ENCODE assay signal across 20 cellular contexts in genomic region chr3:14991818-14992612, GRCh38. TPM values are rescaled to one million over a fixed set of nuclear protein-coding genes. Genes with fewer than 3 reads are reported as not detected.
DNase-seq lines count a peak whose midpoint lies in the region; ATAC-seq and TF ChIP-seq lines count a peak whose summit lies in the region.
"Had no signal": no experiment of that assay in that cellular context is flagged by ENCODE, and none has a peak within 500 bp of the region (broad histone marks: within the 10 kb centered on the region; RNA-seq: fewer than 3 reads in every experiment).

No MANE protein-coding gene starts in this region.

- TF ChIP-seq POLR2A in HCT116 (IDR thresholded peaks at IDR 0.05; ENCODE audit: borderline replicate concordance, extremely low read depth, insufficient read depth, insufficient read length) = no peak

- peak overlapping the region; percentile 70 for H3K27ac Mint-ChIP-seq in CD4-positive, alpha-beta T cell
- peak overlapping the region in 3 of 5 experiments; percentile 22 to 35 (median 33) for H3K27ac Mint-ChIP-seq in brain
- H3K27ac Mint-ChIP-seq in naive thymus-derived CD8-positive, alpha-beta T cell = peak overlapping the region in 7 of 10 donors; percentile 36 to 68 (median 62)
- H3K27ac Mint-ChIP-seq: activated naive CD4-positive, alpha-beta T cell treated with anti-CD3 and anti-CD28 coated beads, Interleukin-2, amount 10 ng/mL, durations not matched to agents 7 days and 5 days; endodermal cell had no signal

- no peak overlapping the region for H3K9ac ChIP-seq in HCT116 (ENCODE audit: low read length)

- no peaks in the 10 kb centered on the region for H3K9me2 ChIP-seq in HCT116 (ENCODE audit: insufficient read depth)

- H3K36me3 Mint-ChIP-seq in CD4-positive, alpha-beta T cell (ENCODE audit: low read depth) = peaks cover 13% of the 10 kb centered on the region
- H3K36me3 Mint-ChIP-seq in brain = peaks cover 30% of the 10 kb centered on the region
- peaks cover 0 to 20% (median 2%) of the 10 kb centered on the region in 3 donors for H3K36me3 Mint-ChIP-seq in naive thymus-derived CD8-positive, alpha-beta T cell

- H3K4me3 Mint-ChIP-seq in CD4-positive, alpha-beta T cell = no peak overlapping the region
- no peak overlapping the region for H3K4me3 Mint-ChIP-seq in brain
- H3K4me3 Mint-ChIP-seq in naive thymus-derived CD8-positive, alpha-beta T cell = peak overlapping the region in 1 of 10 donors; percentile 13
- H3K4me3 Mint-ChIP-seq: activated naive CD4-positive, alpha-beta T cell treated with anti-CD3 and anti-CD28 coated beads, Interleukin-2, amount 10 ng/mL, durations not matched to agents 7 days and 5 days; endodermal cell had no signal

- intact Hi-C loops in CD4-positive, alpha-beta T cell (cut with DNase I, micrococcal nuclease) = no loop called here
- intact Hi-C loops in HCT116 (cut with micrococcal nuclease) = no loop called here

- H3K27me3 ChIP-seq in CD4-positive, alpha-beta T cell (ENCODE audit: control insufficient read depth, insufficient read depth, low read length) = no peaks in the 10 kb centered on the region
- H3K27me3 ChIP-seq in HCT116 (ENCODE audit: insufficient read depth, low read length) = no peaks in the 10 kb centered on the region

- no peaks in the 10 kb centered on the region for H3K9me3 ChIP-seq in CD4-positive, alpha-beta T cell (ENCODE audit: control insufficient read depth, low read length)
- H3K9me3 ChIP-seq in HCT116 (ENCODE audit: control insufficient read depth in 1 of 2, insufficient read depth in 1 of 2, low read depth in 1 of 2, low read length in 2 of 2) = no peaks in the 10 kb centered on the region
- H3K9me3 ChIP-seq: Caco-2 had no signal

- POLR2A ChIA-PET in CD4-positive, alpha-beta T cell (lab: Charles Lee) = no interaction called here
- POLR2A ChIA-PET in HCT116 (lab: Charles Lee) = no interaction called here
- POLR2A ChIA-PET in naive thymus-derived CD8-positive, alpha-beta T cell (lab: Charles Lee) = no interaction called here

- 0 out of 2 replicates have a peak, but pooled peaks cover 6% of the 10 kb centered on the region for H4K20me1 ChIP-seq in HCT116 (ENCODE audit: insufficient read depth)

- H3K27ac ChIP-seq in CD4-positive, alpha-beta T cell (ENCODE audit: low read depth, low read length) = no peak overlapping the region
- H3K27ac ChIP-seq in HCT116 (ENCODE audit: low read depth, low read length) = no peak overlapping the region
- H3K27ac ChIP-seq: RWPE1 had no signal

- no peak overlapping the region for H3K4me2 ChIP-seq in HCT116 (ENCODE audit: low read length)

- H3K9me3 Mint-ChIP-seq in CD4-positive, alpha-beta T cell = no peaks in the 10 kb centered on the region
- peaks cover 0 to 4% (median 0%) of the 10 kb centered on the region in 5 experiments for H3K9me3 Mint-ChIP-seq in brain
- peaks cover 0 to 2% (median 0%) of the 10 kb centered on the region in 9 donors for H3K9me3 Mint-ChIP-seq in naive thymus-derived CD8-positive, alpha-beta T cell
- H3K9me3 Mint-ChIP-seq: activated naive CD4-positive, alpha-beta T cell treated with anti-CD3 and anti-CD28 coated beads, Interleukin-2, amount 10 ng/mL, durations not matched to agents 7 days and 5 days; endodermal cell had no signal

- BruUV-seq in HCT116 (replicated peaks; lab: Mats Ljungman, UMichigan) = no TSS peak

- no peak for ATAC-seq in CD4-positive, alpha-beta T cell (ENCODE audit: poor library complexity)
- ATAC-seq in HCT116 = peak; percentile 11; the same call in 1 of the 2 replicates
- no peak for ATAC-seq in naive thymus-derived CD8-positive, alpha-beta T cell
- ATAC-seq in HG03045 (IDR thresholded peaks at IDR 0.05; ENCODE audit: unreplicated experiment) = no peak
- ATAC-seq: sciatic nerve had no signal

- peaks cover 9 to 11% of the 10 kb centered on the region in 2 experiments; a peak in 2 of 4 replicates for H3K4me1 ChIP-seq in HCT116 (ENCODE audit: control insufficient read depth in 1 of 2, insufficient read depth in 2 of 2, low read length in 2 of 2)
- H3K4me1 ChIP-seq: Caco-2 had no signal

- RAD21 ChIA-PET in HCT116 (lab: Charles Lee; ENCODE audit: low non-redundant PET in 1 of 2, low total read pairs in 2 of 2, uncharacterized antibody in 2 of 2, unreplicated experiment in 2 of 2) = no interaction called here

- H3K4me3 ChIP-seq in HCT116 (replicated peaks in 1 of 2; ENCODE audit: low read depth in 1 of 2, low read length in 2 of 2) = no peak overlapping the region

- no peak for TF ChIP-seq RAD21 in HCT116 (IDR thresholded peaks at IDR 0.05; ENCODE audit: low read depth)

- H3K27me3 Mint-ChIP-seq in CD4-positive, alpha-beta T cell = no peaks in the 10 kb centered on the region
- no peaks in the 10 kb centered on the region for H3K27me3 Mint-ChIP-seq in brain
- H3K27me3 Mint-ChIP-seq in naive thymus-derived CD8-positive, alpha-beta T cell = no peaks in the 10 kb centered on the region
- H3K27me3 Mint-ChIP-seq: activated naive CD4-positive, alpha-beta T cell treated with anti-CD3 and anti-CD28 coated beads, Interleukin-2, amount 10 ng/mL, durations not matched to agents 7 days and 5 days had no signal

- H3K79me2 ChIP-seq in HCT116 (ENCODE audit: insufficient read depth, low read length) = peaks cover 64% of the 10 kb centered on the region

- no peak overlapping the region for H2AFZ ChIP-seq in HCT116 (ENCODE audit: low read depth, low read length, poor library complexity, severe bottlenecking)

- DNase-seq in CD4-positive, alpha-beta T cell = no peak
- DNase-seq in HCT116 (ENCODE audit: low read depth, low spot score) (no peak), HuH-7.5 (ENCODE audit: low spot score) (no peak), Kasumi-1 (lab: John Stamatoyannopoulos, UW) (no peak)
- DNase-seq in naive thymus-derived CD8-positive, alpha-beta T cell = no peak
- no peak for DNase-seq in stimulated activated CD4-positive, alpha-beta T cell treated with anti-CD3 and anti-CD28 coated beads, Interleukin-15, amount 100 ng/mL, for 24 hours
- DNase-seq: activated CD4-positive, alpha-beta T cell treated with anti-CD3 and anti-CD28 coated beads, Interleukin-2, amount 50 U/mL, for 48 hours; activated naive CD4-positive, alpha-beta T cell treated with anti-CD3 and anti-CD28 coated beads, Interleukin-2, amount 10 ng/mL, durations not matched to agents 7 days and 5 days; Caco-2; endodermal cell; hypothalamus; kidney glomerular epithelial cell; NCI-H1694 treated with DMSO at 0.1 percent for 48 hours; NCI-H446 treated with DMSO at 0.1 percent for 48 hours; occipital lobe; SW 1271 had no signal

- H3K4me1 Mint-ChIP-seq in CD4-positive, alpha-beta T cell (ENCODE audit: low read depth) = peaks cover 56% of the 10 kb centered on the region
- peaks cover 34% of the 10 kb centered on the region for H3K4me1 Mint-ChIP-seq in brain
- H3K4me1 Mint-ChIP-seq in naive thymus-derived CD8-positive, alpha-beta T cell = peaks cover 23 to 65% (median 51%) of the 10 kb centered on the region in 4 donors

- H3K36me3 ChIP-seq in HCT116 (ENCODE audit: control insufficient read depth in 1 of 2, insufficient read depth in 2 of 2, low read length in 2 of 2) = no peaks in the 10 kb centered on the region

- TF ChIP-seq CTCF in CD4-positive, alpha-beta T cell (IDR thresholded peaks at IDR 0.05) = no peak
- TF ChIP-seq CTCF in HCT116 (IDR thresholded peaks at IDR 0.05 in 2 of 3, conservative IDR thresholded peaks at IDR 0.05 in 1 of 3; ENCODE audit: borderline replicate concordance in 1 of 3, insufficient read depth in 1 of 3, low read depth in 2 of 3, low read length in 2 of 3) (no peak), brain (conservative IDR thresholded peaks at IDR 0.05) (no peak)

- CTCF ChIA-PET in CD4-positive, alpha-beta T cell (lab: Charles Lee) = no interaction called here
- CTCF ChIA-PET in HCT116 (lab: Charles Lee) = no interaction called here

TF ChIP-seq in HCT116, 20 proteins besides CTCF, POLR2A, EP300 and RAD21:
- TF ChIP-seq SP1 (IDR thresholded peaks at IDR 0.05; ENCODE audit: low read depth) (no peak), ELF1 (IDR thresholded peaks at IDR 0.05; ENCODE audit: borderline replicate concordance, low read depth) (no peak), JUND (IDR thresholded peaks at IDR 0.05) (no peak), EZH2 (IDR thresholded peaks at IDR 0.05) (no peak), ZNF274 (IDR thresholded peaks at IDR 0.05; ENCODE audit: low read depth, low read length) (no peak), ZFX (IDR thresholded peaks at IDR 0.05) (no peak), ZBTB33 (IDR thresholded peaks at IDR 0.05; ENCODE audit: extremely low read depth, insufficient replicate concordance, low read length) (no peak), TCF7L2 (IDR thresholded peaks at IDR 0.05; ENCODE audit: borderline replicate concordance, extremely low read depth, insufficient read depth, insufficient read length) (no peak), MAX (IDR thresholded peaks at IDR 0.05) (no peak), POLR2AphosphoS5 (IDR thresholded peaks at IDR 0.05; ENCODE audit: low read depth, low read length) (no peak), SIN3A (IDR thresholded peaks at IDR 0.05; ENCODE audit: low read depth) (no peak), SRF (IDR thresholded peaks at IDR 0.05; ENCODE audit: low read depth) (no peak), EGR1 (IDR thresholded peaks at IDR 0.05; ENCODE audit: low read depth) (no peak)

RNA-seq across cellular contexts. Expression of gene NR2C2, which starts 44.6 kb away (rescaled TPM):
- total RNA-seq in CD4-positive, alpha-beta T cell = 10 to 100 TPM; 37.0 to 42.1 TPM
- total RNA-seq in HCT116 (2021; ENCODE audit: unreplicated experiment) = 45.0 TPM
- 21.2 and 25.6 TPM in 2 replicates for polyA plus RNA-seq in HCT116 (2012)
- polyA plus RNA-seq in brain (ENCODE audit: insufficient read depth, low read depth, low replicate concordance) = 19.1 TPM
- 100 to 1,000 TPM in 1 of 2 experiments, 10 to 100 TPM in 1; 94.5 to 110 TPM for total RNA-seq in naive thymus-derived CD8-positive, alpha-beta T cell
- polyA plus RNA-seq in naive thymus-derived CD8-positive, alpha-beta T cell = 10 to 100 TPM; 10.1 to 19.3 (median 13.7) TPM
